In genomic region chr10:114893248-114893647, GRCh38 we compare ENCODE assay signal across 32 cellular contexts. TPM values are rescaled to one million over a fixed set of nuclear protein-coding genes. Genes with fewer than 3 reads are reported as not detected.
DNase-seq lines count a peak whose midpoint lies in the region; ATAC-seq and TF ChIP-seq lines count a peak whose summit lies in the region.
"Had no signal": no experiment of that assay in that cellular context is flagged by ENCODE, and none has a peak within 500 bp of the region (broad histone marks: within the 10 kb centered on the region; RNA-seq: fewer than 3 reads in every experiment).

No MANE protein-coding gene starts in this region.

- no peaks in the 10 kb centered on the region for H3K9me3 Mint-ChIP-seq in type B pancreatic cell
- H3K9me3 Mint-ChIP-seq: activated naive CD8-positive, alpha-beta T cell treated with anti-CD3 and anti-CD28 coated beads, Interleukin-2, amount 10 ng/mL, durations not matched to agents 7 days and 5 days; CD14-positive monocyte; immature natural killer cell had no signal

- no peak for ATAC-seq in PC-3
- ATAC-seq in upper lobe of left lung (ENCODE audit: low FRiP score in 2 of 2), result no peak
- ATAC-seq in GM19463 (IDR thresholded peaks at IDR 0.05; ENCODE audit: unreplicated experiment), result no peak
- ATAC-seq: activated CD4-positive, CD25-positive, alpha-beta regulatory T cell treated with anti-CD3 and anti-CD28 coated beads, Interleukin-2, amount 50 U/mL, for 24 hours; activated CD8-positive, alpha-beta memory T cell treated with anti-CD3 and anti-CD28 coated beads, Interleukin-2, amount 10 ng/mL, durations not matched to agents 7 days and 5 days; GM12878; pancreas had no signal

- H4K20me1 ChIP-seq in PC-3 (ENCODE audit: low read length), result no peaks in the 10 kb centered on the region
- no peaks in the 10 kb centered on the region for H4K20me1 ChIP-seq in mammary epithelial cell (ENCODE audit: insufficient read depth, low read length)

- H3K27me3 Mint-ChIP-seq in type B pancreatic cell, result peaks cover under 1% of the 10 kb centered on the region

- intact Hi-C loops in PC-3 (cut with micrococcal nuclease), result no loop called here
- intact Hi-C loops in mammary epithelial cell (cut with micrococcal nuclease), result no loop called here

- 72 to 90% methylated on average over 5 of the region's 5 CpGs for WGBS in upper lobe of left lung, 2 donors
- WGBS in mammary epithelial cell (ENCODE audit: low coverage, missing lambda C conversion rate), result 70% methylated on average over 5 of the region's 5 CpGs

- H3K36me3 Mint-ChIP-seq in type B pancreatic cell, result no peaks in the 10 kb centered on the region
- H3K36me3 Mint-ChIP-seq: activated CD8-positive, alpha-beta memory T cell treated with anti-CD3 and anti-CD28 coated beads, Interleukin-2, amount 10 ng/mL, durations not matched to agents 7 days and 5 days; activated naive CD8-positive, alpha-beta T cell treated with anti-CD3 and anti-CD28 coated beads, Interleukin-2, amount 10 ng/mL, durations not matched to agents 7 days and 5 days; CD14-positive monocyte; immature natural killer cell had no signal

- H2AFZ ChIP-seq in PC-3 (ENCODE audit: low read length), result peak overlapping the region; percentile 50; the same call in 1 of the 2 replicates
- no peak overlapping the region for H2AFZ ChIP-seq in mammary epithelial cell (ENCODE audit: low read depth, low read length)

- no peak for TF ChIP-seq EP300 in upper lobe of left lung (IDR thresholded peaks at IDR 0.05)

- H3K27ac Mint-ChIP-seq in type B pancreatic cell, result no peak overlapping the region
- H3K27ac Mint-ChIP-seq: activated CD8-positive, alpha-beta memory T cell treated with anti-CD3 and anti-CD28 coated beads, Interleukin-2, amount 10 ng/mL, durations not matched to agents 7 days and 5 days; activated naive CD8-positive, alpha-beta T cell treated with anti-CD3 and anti-CD28 coated beads, Interleukin-2, amount 10 ng/mL, durations not matched to agents 7 days and 5 days; CD14-positive monocyte; immature natural killer cell had no signal

- no peaks in the 10 kb centered on the region for H3F3A ChIP-seq in PC-3 (ENCODE audit: low read length, unreplicated experiment)

- H3K27me3 ChIP-seq in PC-3 (ENCODE audit: low read length), result no peaks in the 10 kb centered on the region
- no peaks in the 10 kb centered on the region for H3K27me3 ChIP-seq in upper lobe of left lung
- no peaks in the 10 kb centered on the region for H3K27me3 ChIP-seq in mammary epithelial cell (ENCODE audit: insufficient read depth, low read length)
- H3K27me3 ChIP-seq: ascending aorta, cardiac muscle cell, colonic mucosa, pancreas, suprapubic skin had no signal

- H3K36me3 ChIP-seq in PC-3 (ENCODE audit: low read depth, low read length) (no peaks in the 10 kb centered on the region), upper lobe of left lung (no peaks in the 10 kb centered on the region), mammary epithelial cell (ENCODE audit: insufficient read depth, low read length) (no peaks in the 10 kb centered on the region)
- H3K36me3 ChIP-seq: ascending aorta, cardiac muscle cell, colonic mucosa, pancreas, suprapubic skin had no signal

- H3K27ac ChIP-seq in PC-3 (ENCODE audit: low read length), result no peak overlapping the region
- no peak overlapping the region for H3K27ac ChIP-seq in upper lobe of left lung
- H3K27ac ChIP-seq in mammary epithelial cell (ENCODE audit: insufficient read depth, low read depth, low read length), result no peak overlapping the region
- H3K27ac ChIP-seq: ascending aorta, cardiac muscle cell, colonic mucosa, pancreas, SK-N-MC, suprapubic skin had no signal

- BruUV-seq in PC-3 (replicated peaks; lab: Mats Ljungman, UMichigan) (no TSS peak), mammary epithelial cell (replicated peaks; lab: Mats Ljungman, UMichigan) (no TSS peak)

- no peaks in the 10 kb centered on the region for H3K79me2 ChIP-seq in PC-3 (ENCODE audit: low read length)
- no peaks in the 10 kb centered on the region for H3K79me2 ChIP-seq in mammary epithelial cell (ENCODE audit: insufficient read depth, low read length)

- no peak for TF ChIP-seq POLR2A in upper lobe of left lung (IDR thresholded peaks at IDR 0.05)

- H3K4me1 ChIP-seq in PC-3 (ENCODE audit: insufficient read depth, low read length) (no peaks in the 10 kb centered on the region), upper lobe of left lung (no peaks in the 10 kb centered on the region), mammary epithelial cell (ENCODE audit: insufficient read depth, low read length) (peaks cover 11% of the 10 kb centered on the region)
- H3K4me1 ChIP-seq: ascending aorta, colonic mucosa, pancreas, suprapubic skin had no signal

- POLR2A ChIA-PET in PC-3 (lab: Charles Lee; ENCODE audit: unreplicated experiment), result no interaction called here

- H3K4me2 ChIP-seq in PC-3 (ENCODE audit: low read length) (no peak overlapping the region), mammary epithelial cell (ENCODE audit: insufficient read depth, low read depth, low read length) (no peak overlapping the region)

- in situ Hi-C loops in mammary epithelial cell (cut with MboI; ENCODE audit: low sequenced_read_pairs in 2 of 2), result loop anchor here in 1 of 2 donors (25.0 kb wide), 1 partner anchor 219 kb away; no protein-coding TSS in a partner anchor

- TF ChIP-seq CTCF in PC-3 (conservative IDR thresholded peaks at IDR 0.05; ENCODE audit: low read depth, low read length) (no peak), upper lobe of left lung (IDR thresholded peaks at IDR 0.05) (no peak), type B pancreatic cell (conservative IDR thresholded peaks at IDR 0.05) (no peak), mammary epithelial cell (conservative IDR thresholded peaks at IDR 0.05 in 1 of 2, IDR thresholded peaks at IDR 0.05 in 1 of 2; ENCODE audit: extremely low read depth in 1 of 2, insufficient read depth in 1 of 2, low read depth in 1 of 2, low read length in 2 of 2) (no peak)

- CTCF ChIA-PET in PC-3 (lab: Charles Lee) (no interaction called here), mammary epithelial cell (lab: Charles Lee; ENCODE audit: low non-redundant PET) (interaction anchor here (0.6 kb wide), 1 partner anchor 14 kb away, joined by 3 read pairs; no protein-coding TSS in a partner anchor)

- no peak overlapping the region for H3K4me3 Mint-ChIP-seq in type B pancreatic cell
- H3K4me3 Mint-ChIP-seq: activated CD8-positive, alpha-beta memory T cell treated with anti-CD3 and anti-CD28 coated beads, Interleukin-2, amount 10 ng/mL, durations not matched to agents 7 days and 5 days; activated naive CD8-positive, alpha-beta T cell treated with anti-CD3 and anti-CD28 coated beads, Interleukin-2, amount 10 ng/mL, durations not matched to agents 7 days and 5 days; CD14-positive monocyte; immature natural killer cell; neural crest cell had no signal

- H3K9me2 ChIP-seq in PC-3 (replicated peaks; ENCODE audit: low read length), result no peaks in the 10 kb centered on the region

- peak; percentile 36 for DNase-seq in ELR (ENCODE audit: low read depth)
- DNase-seq in Jurkat, Clone E6-1 (ENCODE audit: low read depth, low spot score), result peak; percentile 33
- DNase-seq in PC-3, result peak; percentile 36
- peak; percentile 17 for DNase-seq in fibroblast of peridontal ligament (ENCODE audit: extremely low read depth)
- DNase-seq in upper lobe of left lung, result no peak
- DNase-seq in type B pancreatic cell (ENCODE audit: extremely low spot score, unreplicated experiment), result no peak
- no peak for DNase-seq in mammary epithelial cell
- DNase-seq: activated CD4-positive, alpha-beta T cell treated with anti-CD3 and anti-CD28 coated beads, Interleukin-2, amount 50 U/mL, for 4 hours; activated CD8-positive, alpha-beta memory T cell treated with anti-CD3 and anti-CD28 coated beads, Interleukin-2, amount 10 ng/mL, durations not matched to agents 7 days and 5 days; activated gamma-delta T cell treated with Interleukin-2 at 50 U/mL for 16 hours; activated naive CD8-positive, alpha-beta T cell treated with anti-CD3 and anti-CD28 coated beads, Interleukin-2, amount 10 ng/mL, durations not matched to agents 7 days and 5 days; activated T-cell treated with anti-CD3 and anti-CD28 coated beads, Interleukin-2, amount 50 U/mL, for 48 hours; colonic mucosa; effector CD4-positive, alpha-beta T cell; hypothalamus; immature natural killer cell; mesenchymal stem cell; NCI-H1092; NCI-H1694; NCI-H2171 treated with DMSO at 0.1 percent for 48 hours; NCI-H524 treated with DMSO at 0.1 percent for 48 hours; pancreas; stimulated activated naive CD4-positive, alpha-beta T cell had no signal

- dilution Hi-C loops in mammary epithelial cell (cut with HindIII; ENCODE audit: low sequenced_read_pairs), result no loop called here

- no peak overlapping the region for H3K9ac ChIP-seq in PC-3 (ENCODE audit: low read length)
- no peak overlapping the region for H3K9ac ChIP-seq in mammary epithelial cell (ENCODE audit: insufficient read depth, low read length)

- H3K4me1 Mint-ChIP-seq in type B pancreatic cell (ENCODE audit: unreplicated experiment), result peaks cover 17% of the 10 kb centered on the region
- H3K4me1 Mint-ChIP-seq: activated CD8-positive, alpha-beta memory T cell treated with anti-CD3 and anti-CD28 coated beads, Interleukin-2, amount 10 ng/mL, durations not matched to agents 7 days and 5 days; activated naive CD8-positive, alpha-beta T cell treated with anti-CD3 and anti-CD28 coated beads, Interleukin-2, amount 10 ng/mL, durations not matched to agents 7 days and 5 days; CD14-positive monocyte; immature natural killer cell had no signal

- H3K4me3 ChIP-seq in Jurkat, Clone E6-1 (ENCODE audit: low read length), result no peak overlapping the region
- H3K4me3 ChIP-seq in PC-3 (ENCODE audit: low read length) (no peak overlapping the region), upper lobe of left lung (no peak overlapping the region), mammary epithelial cell (replicated peaks in 1 of 3; ENCODE audit: insufficient read depth in 1 of 3, low read depth in 2 of 3, low read length in 3 of 3) (no peak overlapping the region)
- H3K4me3 ChIP-seq: ascending aorta, cardiac muscle cell, colonic mucosa, GM12878, pancreas, SK-N-MC, suprapubic skin had no signal

- H3K9me3 ChIP-seq in PC-3 (ENCODE audit: low read length), result no peaks in the 10 kb centered on the region
- no peaks in the 10 kb centered on the region for H3K9me3 ChIP-seq in upper lobe of left lung
- no peaks in the 10 kb centered on the region for H3K9me3 ChIP-seq in mammary epithelial cell (replicated peaks; ENCODE audit: insufficient read depth, low read length)
- H3K9me3 ChIP-seq: ascending aorta, colonic mucosa, pancreas, suprapubic skin had no signal

RNA-seq across cellular contexts. Expression of gene TRUB1, which starts 44.7 kb away (rescaled TPM):
- polyA plus RNA-seq in Jurkat, Clone E6-1 (2012; ENCODE audit: insufficient read depth, insufficient read length), result 14.0 TPM
- total RNA-seq in PC-3 (2014; rRNA removed), result 21.7 and 28.0 TPM in 2 replicates
- 10 to 100 TPM; 10.1 to 68.0 (median 15.0) TPM for total RNA-seq in upper lobe of left lung
- 19.3 and 22.0 TPM in 2 replicates for total RNA-seq in type B pancreatic cell (ENCODE audit: low replicate concordance)
- total RNA-seq in mammary epithelial cell, result 10 to 100 TPM; 33.7 to 35.0 TPM
- polyA plus RNA-seq in mammary epithelial cell, result 11.4 TPM
- 8.8 TPM for polyA minus RNA-seq in mammary epithelial cell

Comparison
In these comparisons a context has a peak if more than half of its experiments do, and no peak if none do; other contexts are left out.
1. DNase-seq: peak in ELR (single experiment), Jurkat, Clone E6-1 (single experiment), PC-3 (single experiment) and fibroblast of peridontal ligament (single experiment); none in upper lobe of left lung (0 of 2), type B pancreatic cell (single experiment) and mammary epithelial cell (single experiment).